In the genomic region with DNA sequence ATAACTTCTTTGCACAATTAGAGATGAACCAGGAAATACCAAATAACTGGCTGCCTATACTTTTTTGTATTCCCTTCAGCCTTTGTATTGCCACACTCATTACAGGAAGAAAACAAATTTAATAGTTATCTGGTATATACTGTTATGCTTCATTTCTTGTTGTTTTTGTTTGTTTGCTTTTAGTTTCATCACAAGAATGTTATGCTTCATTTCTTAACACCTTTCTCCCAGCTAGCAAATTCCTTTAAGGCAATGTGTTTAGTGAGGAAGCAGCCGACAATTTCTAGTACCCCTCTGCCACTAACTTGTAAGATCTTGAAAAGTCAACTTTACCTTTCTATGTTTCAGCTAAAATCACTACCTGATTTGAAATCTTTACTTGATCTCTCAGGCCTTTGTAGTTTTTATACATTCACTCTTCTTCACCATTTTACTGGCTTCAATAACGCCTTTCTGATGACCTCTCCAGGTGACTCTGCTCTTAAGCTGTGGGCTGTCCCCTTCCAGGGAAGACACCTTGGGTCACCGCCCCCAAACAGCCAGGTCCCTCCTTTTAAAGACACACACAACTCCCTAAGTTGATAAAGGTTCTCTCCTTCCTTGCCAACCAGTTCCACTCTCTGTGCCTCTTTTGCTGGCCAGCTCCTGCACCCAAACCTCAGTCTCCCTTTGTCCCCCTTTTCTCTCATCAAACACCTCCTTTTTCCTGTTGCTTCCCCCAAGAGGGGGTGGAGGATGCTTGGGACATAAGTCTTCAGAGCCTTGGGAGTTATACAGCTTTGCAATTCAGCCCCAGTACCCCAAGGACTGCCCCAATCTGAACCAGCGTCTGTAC, we compare ENCODE assay signal across 1 cellular context.
TF ChIP-seq lines count a peak whose summit lies in the region.

No MANE protein-coding gene starts in this region.

TF ChIP-seq in HCT116, 20 proteins besides CTCF, POLR2A, EP300 and RAD21:
- TF ChIP-seq SP1 (IDR thresholded peaks at IDR 0.05; ENCODE audit: low read depth) (peak; percentile 76), TCF7L2 (IDR thresholded peaks at IDR 0.05; ENCODE audit: borderline replicate concordance, extremely low read depth, insufficient read depth, insufficient read length) (no peak), POLR2AphosphoS5 (IDR thresholded peaks at IDR 0.05; ENCODE audit: low read depth, low read length) (peak; percentile 71), CEBPB (IDR thresholded peaks at IDR 0.05; ENCODE audit: low read depth) (no peak), EZH2 (IDR thresholded peaks at IDR 0.05) (no peak), JUND (IDR thresholded peaks at IDR 0.05) (no peak), SRF (IDR thresholded peaks at IDR 0.05; ENCODE audit: low read depth) (peak; percentile 26; the same call in 1 of the 2 replicates)
- TF ChIP-seq, protein P1, sequence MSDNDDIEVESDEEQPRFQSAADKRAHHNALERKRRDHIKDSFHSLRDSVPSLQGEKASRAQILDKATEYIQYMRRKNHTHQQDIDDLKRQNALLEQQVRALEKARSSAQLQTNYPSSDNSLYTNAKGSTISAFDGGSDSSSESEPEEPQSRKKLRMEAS (IDR thresholded peaks at IDR 0.05) = peak; percentile 45
- TF ChIP-seq, protein P2, sequence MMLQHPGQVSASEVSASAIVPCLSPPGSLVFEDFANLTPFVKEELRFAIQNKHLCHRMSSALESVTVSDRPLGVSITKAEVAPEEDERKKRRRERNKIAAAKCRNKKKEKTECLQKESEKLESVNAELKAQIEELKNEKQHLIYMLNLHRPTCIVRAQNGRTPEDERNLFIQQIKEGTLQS (IDR thresholded peaks at IDR 0.05) = no peak
